In genomic region chr5:142320851-142321560, GRCh38 we compare ENCODE assay signal across 9 cellular contexts. TPM values are rescaled to one million over a fixed set of nuclear protein-coding genes. Genes with fewer than 3 reads are reported as not detected.
DNase-seq lines count a peak whose midpoint lies in the region; ATAC-seq and TF ChIP-seq lines count a peak whose summit lies in the region.
"Had no signal": no experiment of that assay in that cellular context is flagged by ENCODE, and none has a peak within 500 bp of the region (broad histone marks: within the 10 kb centered on the region; RNA-seq: fewer than 3 reads in every experiment).

No MANE protein-coding gene starts in this region.

- WGBS in mesodermal cell (ENCODE audit: insufficient coverage in 2 of 2), 2 experiments: 3 to 5% methylated on average over 5 to 7 of the region's 8 CpGs

- CTCF ChIA-PET in AG04449 (lab: Yijun Ruan, JAX): interaction anchor here (0.7 to 13.9 kb wide), 6 partner anchors 9 to 377 kb away, joined by 3 to 193 read pairs (median 4); no protein-coding TSS in a partner anchor
- CTCF ChIA-PET in CD8-positive, alpha-beta T cell (lab: Charles Lee): interaction anchor here (0.5 kb wide), 1 partner anchor 133 kb away, joined by 4 read pairs; no protein-coding TSS in a partner anchor

- peaks cover 19% of the 10 kb centered on the region for H3K27me3 ChIP-seq in CD8-positive, alpha-beta T cell (ENCODE audit: insufficient read depth, low read length)

- H3K27ac Mint-ChIP-seq in stimulated activated naive B cell treated with anti-CD40 and anti-IgM and Interleukin-4, amounts not matched to agents 10 μg/mL and 1 μg/mL and 100 μg/mL, for 72 hours: no peak overlapping the region
- no peak overlapping the region for H3K27ac Mint-ChIP-seq in naive thymus-derived CD8-positive, alpha-beta T cell
- H3K27ac Mint-ChIP-seq in CD8-positive, alpha-beta T cell: no peak overlapping the region
- H3K27ac Mint-ChIP-seq: activated CD4-positive, alpha-beta T cell treated with anti-CD3 and anti-CD28 coated beads for 36 hours had no signal

- H3K36me3 Mint-ChIP-seq in stimulated activated naive B cell treated with anti-CD40 and anti-IgM and Interleukin-4, amounts not matched to agents 10 μg/mL and 1 μg/mL and 100 μg/mL, for 72 hours: no peaks in the 10 kb centered on the region
- no peaks in the 10 kb centered on the region for H3K36me3 Mint-ChIP-seq in naive thymus-derived CD8-positive, alpha-beta T cell
- H3K36me3 Mint-ChIP-seq in CD8-positive, alpha-beta T cell: no peaks in the 10 kb centered on the region

- DNase-seq in AG04449 (ENCODE audit: low read depth, low spot score) (no peak), M059J (ENCODE audit: low read depth) (peak; percentile 27), dermis blood vessel endothelial cell (peak; percentile 66)
- DNase-seq in stimulated activated naive B cell treated with anti-CD40 and anti-IgM and Interleukin-4, amounts not matched to agents 10 μg/mL and 1 μg/mL and 100 μg/mL, for 72 hours: no peak
- no peak for DNase-seq in naive thymus-derived CD8-positive, alpha-beta T cell
- DNase-seq in activated CD4-positive, CD25-positive, alpha-beta regulatory T cell (lab: John Stamatoyannopoulos, UW): no peak
- no peak for DNase-seq in CD8-positive, alpha-beta T cell
- DNase-seq: activated CD4-positive, alpha-beta T cell treated with anti-CD3 and anti-CD28 coated beads for 36 hours had no signal

- H3K4me3 ChIP-seq in AG04449 (ENCODE audit: low read depth, low read length) (peak overlapping the region; percentile 36), mesodermal cell (ENCODE audit: extremely low read depth, insufficient read depth, low read length, poor library complexity, severe bottlenecking) (peak overlapping the region; percentile 100)
- H3K4me3 ChIP-seq in CD8-positive, alpha-beta T cell (ENCODE audit: low read depth, low read length): no peak overlapping the region

- intact Hi-C loops in CD8-positive, alpha-beta T cell (cut with DNase I, micrococcal nuclease): loop anchor here in 1 of 2 experiments (10.0 kb wide), 2 partner anchors 166 to 224 kb away; no protein-coding TSS in a partner anchor

- peaks cover 59 to 79% of the 10 kb centered on the region in 2 donors for H3K27me3 Mint-ChIP-seq in stimulated activated naive B cell treated with anti-CD40 and anti-IgM and Interleukin-4, amounts not matched to agents 10 μg/mL and 1 μg/mL and 100 μg/mL, for 72 hours
- H3K27me3 Mint-ChIP-seq in naive thymus-derived CD8-positive, alpha-beta T cell: peaks cover 36 to 73% (median 48%) of the 10 kb centered on the region in 5 donors
- peaks cover 64% of the 10 kb centered on the region for H3K27me3 Mint-ChIP-seq in CD8-positive, alpha-beta T cell (ENCODE audit: low read depth)

- H3K4me1 ChIP-seq in mesodermal cell (ENCODE audit: control insufficient read depth, insufficient read depth, low read length, poor library complexity, severe bottlenecking): peaks cover 30% of the 10 kb centered on the region
- peaks cover 39% of the 10 kb centered on the region for H3K4me1 ChIP-seq in CD8-positive, alpha-beta T cell (ENCODE audit: insufficient read depth, low read length)

- no peaks in the 10 kb centered on the region for H3K9me3 Mint-ChIP-seq in stimulated activated naive B cell treated with anti-CD40 and anti-IgM and Interleukin-4, amounts not matched to agents 10 μg/mL and 1 μg/mL and 100 μg/mL, for 72 hours
- H3K9me3 Mint-ChIP-seq in naive thymus-derived CD8-positive, alpha-beta T cell: no peaks in the 10 kb centered on the region
- H3K9me3 Mint-ChIP-seq in CD8-positive, alpha-beta T cell: no peaks in the 10 kb centered on the region

- H3K4me1 Mint-ChIP-seq in stimulated activated naive B cell treated with anti-CD40 and anti-IgM and Interleukin-4, amounts not matched to agents 10 μg/mL and 1 μg/mL and 100 μg/mL, for 72 hours: peaks cover 38 to 65% of the 10 kb centered on the region in 2 donors
- peaks cover 16 to 60% (median 39%) of the 10 kb centered on the region in 4 donors for H3K4me1 Mint-ChIP-seq in naive thymus-derived CD8-positive, alpha-beta T cell
- peaks cover 31% of the 10 kb centered on the region for H3K4me1 Mint-ChIP-seq in CD8-positive, alpha-beta T cell (ENCODE audit: low read depth)

- ATAC-seq in stimulated activated naive B cell treated with anti-CD40 and anti-IgM and Interleukin-4, amounts not matched to agents 10 μg/mL and 1 μg/mL and 100 μg/mL, for 72 hours (replicated peaks): no peak
- no peak for ATAC-seq in naive thymus-derived CD8-positive, alpha-beta T cell
- ATAC-seq in CD8-positive, alpha-beta T cell: no peak
- ATAC-seq: activated CD4-positive, alpha-beta T cell treated with anti-CD3 and anti-CD28 coated beads for 36 hours had no signal

- TF ChIP-seq CTCF in AG04449 (IDR thresholded peaks at IDR 0.05; ENCODE audit: insufficient read depth, low read length, missing control alignments): no peak
- TF ChIP-seq CTCF in CD8-positive, alpha-beta T cell (IDR thresholded peaks at IDR 0.05): no peak

- peaks cover 86% of the 10 kb centered on the region for H3K36me3 ChIP-seq in mesodermal cell (ENCODE audit: control insufficient read depth, insufficient read depth, low read length)
- no peaks in the 10 kb centered on the region for H3K36me3 ChIP-seq in CD8-positive, alpha-beta T cell (ENCODE audit: insufficient read depth, low read length)

- no peak overlapping the region for H3K4me3 Mint-ChIP-seq in stimulated activated naive B cell treated with anti-CD40 and anti-IgM and Interleukin-4, amounts not matched to agents 10 μg/mL and 1 μg/mL and 100 μg/mL, for 72 hours
- H3K4me3 Mint-ChIP-seq in naive thymus-derived CD8-positive, alpha-beta T cell: no peak overlapping the region
- H3K4me3 Mint-ChIP-seq in CD8-positive, alpha-beta T cell: no peak overlapping the region
- H3K4me3 Mint-ChIP-seq: activated CD4-positive, alpha-beta T cell treated with anti-CD3 and anti-CD28 coated beads for 36 hours had no signal

- peak overlapping the region; percentile 78 for H3K27ac ChIP-seq in mesodermal cell (ENCODE audit: low read depth, low read length, severe bottlenecking)
- H3K27ac ChIP-seq in CD8-positive, alpha-beta T cell (ENCODE audit: low read depth, low read length): no peak overlapping the region

- POLR2A ChIA-PET in AG04449 (lab: Yijun Ruan, JAX): interaction anchor here (0.6 to 1.6 kb wide), 2 partner anchors 16 to 36 kb away, joined by 3 to 5 read pairs; no protein-coding TSS in a partner anchor
- POLR2A ChIA-PET in naive thymus-derived CD8-positive, alpha-beta T cell (lab: Charles Lee): no interaction called here
- POLR2A ChIA-PET in CD8-positive, alpha-beta T cell (lab: Charles Lee): no interaction called here

- H3K9me3 ChIP-seq in mesodermal cell (ENCODE audit: control insufficient read depth, low read length): no peaks in the 10 kb centered on the region
- H3K9me3 ChIP-seq in CD8-positive, alpha-beta T cell (ENCODE audit: low read length): no peaks in the 10 kb centered on the region

RNA-seq across cellular contexts. Expression of gene SPRY4, which starts 3.8 kb away (rescaled TPM):
- 3.6 and 6.9 TPM in 2 replicates for total RNA-seq in M059J (2014; rRNA removed; shearing (Covaris generic))
- 5.5 and 11.9 TPM in 2 replicates for total RNA-seq in dermis blood vessel endothelial cell
- 147 TPM for polyA plus RNA-seq in mesodermal cell (2013, experiment 1 of 2)
- polyA plus RNA-seq in mesodermal cell (2013, experiment 2 of 2): 117 TPM
- total RNA-seq in naive thymus-derived CD8-positive, alpha-beta T cell: not detected
- not detected for polyA plus RNA-seq in naive thymus-derived CD8-positive, alpha-beta T cell
- total RNA-seq in CD8-positive, alpha-beta T cell: 1 to 10 TPM in 1 of 2 experiments, under 1 TPM in 1; 0.53 to 1.2 TPM

Comparison
In these comparisons a context has a peak if more than half of its experiments do, and no peak if none do; other contexts are left out.
1. DNase-seq: peak in M059J (single experiment) and dermis blood vessel endothelial cell (single experiment); none in AG04449 (single experiment), stimulated activated naive B cell treated with anti-CD40 and anti-IgM and Interleukin-4, amounts not matched to agents 10 μg/mL and 1 μg/mL and 100 μg/mL, for 72 hours (single experiment), naive thymus-derived CD8-positive, alpha-beta T cell (0 of 10), activated CD4-positive, CD25-positive, alpha-beta regulatory T cell (0 of 4) and CD8-positive, alpha-beta T cell (0 of 7).